Comparison of ENCODE assay signal across 21 cellular contexts in genomic region chr3:57896691-57897090, GRCh38.
DNase-seq lines count a peak whose midpoint lies in the region; ATAC-seq and TF ChIP-seq lines count a peak whose summit lies in the region.
"Had no signal": no experiment of that assay in that cellular context is flagged by ENCODE, and none has a peak within 500 bp of the region (broad histone marks: within the 10 kb centered on the region; RNA-seq: fewer than 3 reads in every experiment).

No MANE protein-coding gene starts in this region.

- no peaks in the 10 kb centered on the region for H3K9me2 ChIP-seq in PC-3 (replicated peaks; ENCODE audit: low read length)

- CTCF ChIA-PET in PC-3 (lab: Charles Lee): no interaction called here

- TF ChIP-seq CTCF in PC-3 (conservative IDR thresholded peaks at IDR 0.05; ENCODE audit: low read depth, low read length) (no peak), nephron progenitor cell (IDR thresholded peaks at IDR 0.05) (no peak), uterus (IDR thresholded peaks at IDR 0.05) (no peak)

- no peaks in the 10 kb centered on the region for H3F3A ChIP-seq in PC-3 (ENCODE audit: low read length, unreplicated experiment)

- TF ChIP-seq POLR2A in uterus (IDR thresholded peaks at IDR 0.05): no peak

- intact Hi-C loops in PC-3 (cut with micrococcal nuclease): no loop called here
- intact Hi-C loops in uterus (cut with DNase I; ENCODE audit: low total_unique reads): no loop called here

- no peaks in the 10 kb centered on the region for H3K27me3 Mint-ChIP-seq in nephron progenitor cell (ENCODE audit: low read depth, poor library complexity)
- H3K27me3 Mint-ChIP-seq in activated T-cell treated with anti-CD3 and anti-CD28 coated beads, Interleukin-2, amount 50 U/mL, for 24 hours: no peaks in the 10 kb centered on the region
- H3K27me3 Mint-ChIP-seq: activated B cell treated with CpG ODN at 0.5 μM for 24 hours; activated T-helper 17 cell treated with anti-CD3 and anti-CD28 coated beads, Interleukin-2, amount 50 U/mL, for 72 hours; CD4-positive, alpha-beta T cell had no signal

- H3K9me3 ChIP-seq in PC-3 (ENCODE audit: low read length): no peaks in the 10 kb centered on the region
- no peaks in the 10 kb centered on the region for H3K9me3 ChIP-seq in uterus
- H3K9me3 ChIP-seq: suprapubic skin had no signal

- POLR2A ChIA-PET in PC-3 (lab: Charles Lee; ENCODE audit: unreplicated experiment): no interaction called here

- no peaks in the 10 kb centered on the region for H3K4me1 ChIP-seq in PC-3 (ENCODE audit: insufficient read depth, low read length)
- no peaks in the 10 kb centered on the region for H3K4me1 ChIP-seq in uterus
- H3K4me1 ChIP-seq: suprapubic skin had no signal

- H3K9ac ChIP-seq in PC-3 (ENCODE audit: low read length): no peak overlapping the region

- peak overlapping the region; percentile 43 for H3K27ac Mint-ChIP-seq in nephron progenitor cell
- no peak overlapping the region for H3K27ac Mint-ChIP-seq in activated T-cell treated with anti-CD3 and anti-CD28 coated beads, Interleukin-2, amount 50 U/mL, for 24 hours
- H3K27ac Mint-ChIP-seq: activated B cell treated with CpG ODN at 0.5 μM for 24 hours; activated T-helper 17 cell treated with anti-CD3 and anti-CD28 coated beads, Interleukin-2, amount 50 U/mL, for 72 hours; CD4-positive, alpha-beta T cell; T-helper 2 cell treated with Interferon-gamma antibody and Interleukin-4, amounts not matched to agents 5 μg/mL and 100 μg/mL, for 36 hours had no signal

- H3K27ac ChIP-seq in PC-3 (ENCODE audit: low read length): no peak overlapping the region
- H3K27ac ChIP-seq in uterus: peak overlapping the region; percentile 90 to 94
- H3K27ac ChIP-seq: suprapubic skin had no signal

- peaks cover 59% of the 10 kb centered on the region for H3K36me3 Mint-ChIP-seq in nephron progenitor cell (ENCODE audit: low read depth)
- H3K36me3 Mint-ChIP-seq in activated T-cell treated with anti-CD3 and anti-CD28 coated beads, Interleukin-2, amount 50 U/mL, for 24 hours (ENCODE audit: low read depth): peaks cover 60% of the 10 kb centered on the region

- H3K4me3 ChIP-seq in PC-3 (ENCODE audit: low read length) (no peak overlapping the region), uterus (no peak overlapping the region)
- H3K4me3 ChIP-seq: suprapubic skin had no signal

- H3K9me3 Mint-ChIP-seq in nephron progenitor cell: no peaks in the 10 kb centered on the region
- H3K9me3 Mint-ChIP-seq in activated T-cell treated with anti-CD3 and anti-CD28 coated beads, Interleukin-2, amount 50 U/mL, for 24 hours: no peaks in the 10 kb centered on the region
- H3K9me3 Mint-ChIP-seq: activated B cell treated with CpG ODN at 0.5 μM for 24 hours; activated naive CD4-positive, alpha-beta T cell treated with anti-CD3 and anti-CD28 coated beads, Interleukin-2, amount 50 U/mL, for 72 hours; activated T-helper 17 cell treated with anti-CD3 and anti-CD28 coated beads, Interleukin-2, amount 50 U/mL, for 72 hours; CD4-positive, alpha-beta T cell; T-helper 2 cell treated with Interferon-gamma antibody and Interleukin-4, amounts not matched to agents 5 μg/mL and 100 μg/mL, for 36 hours had no signal

- DNase-seq in NCI-H146 treated with DMSO at 0.1 percent for 48 hours (lab: John Stamatoyannopoulos, UW; ENCODE audit: unreplicated experiment) (peak; percentile 43), PC-3 (no peak), nephron progenitor cell (no peak), uterus (no peak), 8988T (no peak), cerebellar cortex (ENCODE audit: low spot score) (no peak)
- no peak for DNase-seq in activated T-cell treated with anti-CD3 and anti-CD28 coated beads, Interleukin-2, amount 50 U/mL, for 24 hours
- DNase-seq: activated B cell treated with CpG ODN at 0.5 μM for 24 hours; activated CD4-positive, alpha-beta T cell treated with anti-CD3 and anti-CD28 coated beads, Interleukin-2, amount 50 U/mL, for 4 hours; CD4-positive, alpha-beta T cell; central memory CD4-positive, alpha-beta T cell; IMR-90; NCI-H1694; NCI-H774; small intestine; stimulated activated CD4-positive, alpha-beta T cell treated with anti-CD3 and anti-CD28 coated beads, Interleukin-1b, Interleukin-23, amount 100 ng/mL, for 48 hours had no signal

- peaks cover 22% of the 10 kb centered on the region; the same call in 1 of the 2 replicates for H3K36me3 ChIP-seq in PC-3 (ENCODE audit: low read depth, low read length)
- no peaks in the 10 kb centered on the region for H3K36me3 ChIP-seq in uterus

- H3K4me2 ChIP-seq in PC-3 (ENCODE audit: low read length): no peak overlapping the region

- no peak overlapping the region for H3K4me3 Mint-ChIP-seq in nephron progenitor cell
- no peak overlapping the region for H3K4me3 Mint-ChIP-seq in activated T-cell treated with anti-CD3 and anti-CD28 coated beads, Interleukin-2, amount 50 U/mL, for 24 hours
- H3K4me3 Mint-ChIP-seq: activated B cell treated with CpG ODN at 0.5 μM for 24 hours; activated T-helper 17 cell treated with anti-CD3 and anti-CD28 coated beads, Interleukin-2, amount 50 U/mL, for 72 hours; CD4-positive, alpha-beta T cell; T-helper 2 cell treated with Interferon-gamma antibody and Interleukin-4, amounts not matched to agents 5 μg/mL and 100 μg/mL, for 36 hours had no signal

- peaks cover 10% of the 10 kb centered on the region for H3K4me1 Mint-ChIP-seq in nephron progenitor cell
- no peaks in the 10 kb centered on the region for H3K4me1 Mint-ChIP-seq in activated T-cell treated with anti-CD3 and anti-CD28 coated beads, Interleukin-2, amount 50 U/mL, for 24 hours (ENCODE audit: low read depth)
- H3K4me1 Mint-ChIP-seq: activated B cell treated with CpG ODN at 0.5 μM for 24 hours; activated T-helper 17 cell treated with anti-CD3 and anti-CD28 coated beads, Interleukin-2, amount 50 U/mL, for 72 hours had no signal

- no peaks in the 10 kb centered on the region for H3K79me2 ChIP-seq in PC-3 (ENCODE audit: low read length)

- no peak overlapping the region for H2AFZ ChIP-seq in PC-3 (ENCODE audit: low read length)

- H4K20me1 ChIP-seq in PC-3 (ENCODE audit: low read length): no peaks in the 10 kb centered on the region; the same call in 1 of the 2 replicates

- ATAC-seq in PC-3: peak; percentile 22; the same call in 1 of the 2 replicates
- ATAC-seq: activated naive CD4-positive, alpha-beta T cell treated with anti-CD3 and anti-CD28 coated beads, Interleukin-2, amount 50 U/mL, for 72 hours; activated T-helper 17 cell treated with anti-CD3 and anti-CD28 coated beads, Interleukin-2, amount 50 U/mL, for 72 hours; SK-N-SH treated with all-trans-retinoic acid at 6 μM for 48 hours had no signal

- H3K27me3 ChIP-seq in PC-3 (ENCODE audit: low read length) (no peaks in the 10 kb centered on the region), uterus (no peaks in the 10 kb centered on the region)
- H3K27me3 ChIP-seq: suprapubic skin had no signal

- no TSS peak for BruUV-seq in PC-3 (replicated peaks; lab: Mats Ljungman, UMichigan)
